Comparison of ENCODE assay signal across 8 cellular contexts in the genomic region with DNA sequence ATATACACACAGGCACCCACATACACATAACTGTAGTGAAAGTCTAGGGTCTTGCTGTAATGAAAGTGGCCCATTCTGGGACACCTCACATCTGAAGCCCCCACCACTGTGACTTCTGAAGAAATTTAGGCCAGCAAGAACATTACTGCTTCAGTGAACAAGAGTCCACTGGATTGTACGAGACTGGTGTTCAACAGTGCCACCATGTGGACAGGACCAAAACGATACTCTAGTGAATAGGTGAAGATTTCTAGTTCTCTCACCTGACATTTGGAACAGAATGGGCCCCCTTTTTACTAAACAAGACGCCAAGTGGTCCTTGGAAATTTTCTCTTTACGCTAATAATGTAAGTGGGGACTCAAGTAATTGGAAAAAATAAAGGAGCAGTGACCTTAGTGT.
DNase-seq lines count a peak whose midpoint lies in the region; ATAC-seq and TF ChIP-seq lines count a peak whose summit lies in the region.
"Had no signal": no experiment of that assay in that cellular context is flagged by ENCODE, and none has a peak within 500 bp of the region (broad histone marks: within the 10 kb centered on the region; RNA-seq: fewer than 3 reads in every experiment).

No MANE protein-coding gene starts in this region.

- in situ Hi-C loops in GM13977 (cut with MboI; ENCODE audit: low pct_unique_long_range_greater_than_20kb, low sequenced_read_pairs, unreplicated experiment): no loop called here

- BruUV-seq in Caco-2 (replicated peaks; lab: Mats Ljungman, UMichigan): no TSS peak

- CTCF ChIA-PET in Caco-2 (lab: Charles Lee): no interaction called here

- peak in 1 of 2 experiments; percentile 58 for DNase-seq in Caco-2
- DNase-seq in GM13977 (ENCODE audit: low spot score): no peak
- DNase-seq in SKM-1 (lab: John Stamatoyannopoulos, UW; ENCODE audit: unreplicated experiment): peak; percentile 22
- DNase-seq in iPS-NIHi7 (ENCODE audit: extremely low spot score): peak; percentile 55
- DNase-seq in Right ventricle myocardium superior: no peak
- DNase-seq in naive thymus-derived CD8-positive, alpha-beta T cell: no peak
- DNase-seq: dorsolateral prefrontal cortex had no signal

- H3K4me3 ChIP-seq in Caco-2 (ENCODE audit: low read depth, low read length): no peak overlapping the region
- H3K4me3 ChIP-seq: dorsolateral prefrontal cortex had no signal

- no peak for ATAC-seq in HG02970 (IDR thresholded peaks at IDR 0.05; ENCODE audit: low FRiP score, unreplicated experiment)
- ATAC-seq in Right ventricle myocardium superior (ENCODE audit: poor library complexity): no peak
- ATAC-seq in naive thymus-derived CD8-positive, alpha-beta T cell: no peak

- H3K9me3 ChIP-seq in Caco-2: peaks cover 24% of the 10 kb centered on the region

- H3K9me3 Mint-ChIP-seq in Caco-2 (ENCODE audit: unreplicated experiment): peaks cover 27% of the 10 kb centered on the region
- H3K9me3 Mint-ChIP-seq in naive thymus-derived CD8-positive, alpha-beta T cell: peaks cover 9 to 29% (median 23%) of the 10 kb centered on the region in 9 donors

- H3K4me3 Mint-ChIP-seq in Caco-2 (ENCODE audit: unreplicated experiment): no peak overlapping the region
- no peak overlapping the region for H3K4me3 Mint-ChIP-seq in naive thymus-derived CD8-positive, alpha-beta T cell

- H3K27me3 ChIP-seq in Caco-2 (replicated peaks; ENCODE audit: control insufficient read depth, insufficient read depth, low read length): no peaks in the 10 kb centered on the region

- H3K4me1 ChIP-seq in Caco-2: no peaks in the 10 kb centered on the region

- TF ChIP-seq CTCF in Caco-2 (IDR thresholded peaks at IDR 0.05; ENCODE audit: insufficient read depth in 1 of 2, low read depth in 1 of 2, low read length in 1 of 2, severe bottlenecking in 1 of 2, unreplicated experiment in 1 of 2): peak; percentile 36 to 70
- peak; percentile 20 for TF ChIP-seq CTCF in GM13977 (IDR thresholded peaks at IDR 0.05; ENCODE audit: extremely low read depth, insufficient read depth, missing control alignments)

- H3K36me3 Mint-ChIP-seq in Caco-2 (ENCODE audit: insufficient read depth, unreplicated experiment): no peaks in the 10 kb centered on the region
- H3K36me3 Mint-ChIP-seq in naive thymus-derived CD8-positive, alpha-beta T cell: peaks cover 0 to 9% (median 0%) of the 10 kb centered on the region in 3 donors

- H3K27me3 Mint-ChIP-seq in Caco-2 (ENCODE audit: insufficient read depth, unreplicated experiment): no peaks in the 10 kb centered on the region
- H3K27me3 Mint-ChIP-seq in naive thymus-derived CD8-positive, alpha-beta T cell: peaks cover 1 to 9% (median 3%) of the 10 kb centered on the region in 5 donors

- H3K36me3 ChIP-seq in Caco-2 (ENCODE audit: control insufficient read depth, insufficient read depth, low read length): no peaks in the 10 kb centered on the region

- POLR2A ChIA-PET in Caco-2 (lab: Charles Lee): no interaction called here
- POLR2A ChIA-PET in naive thymus-derived CD8-positive, alpha-beta T cell (lab: Charles Lee): no interaction called here

- intact Hi-C loops in Caco-2 (cut with micrococcal nuclease; ENCODE audit: unreplicated experiment) (no loop called here), Right ventricle myocardium superior (cut with DNase I) (no loop called here)

- H3K27ac Mint-ChIP-seq in Caco-2 (ENCODE audit: unreplicated experiment): no peak overlapping the region
- H3K27ac Mint-ChIP-seq in naive thymus-derived CD8-positive, alpha-beta T cell: no peak overlapping the region

- H3K4me1 Mint-ChIP-seq in Caco-2 (ENCODE audit: low read depth, unreplicated experiment): no peaks in the 10 kb centered on the region
- no peaks in the 10 kb centered on the region for H3K4me1 Mint-ChIP-seq in naive thymus-derived CD8-positive, alpha-beta T cell

Comparison
In these comparisons a context has a peak if more than half of its experiments do, and no peak if none do; other contexts are left out.
1. DNase-seq: peak in SKM-1 (single experiment) and iPS-NIHi7 (single experiment); none in GM13977 (single experiment), Right ventricle myocardium superior (single experiment) and naive thymus-derived CD8-positive, alpha-beta T cell (0 of 10).